8 cellular contexts compared by ENCODE assay signal in genomic region chr11:119474682-119475596, GRCh38. TPM values are rescaled to one million over a fixed set of nuclear protein-coding genes. Genes with fewer than 3 reads are reported as not detected.
DNase-seq lines count a peak whose midpoint lies in the region; ATAC-seq and TF ChIP-seq lines count a peak whose summit lies in the region.

No MANE protein-coding gene starts in this region.

- H3K4me3 ChIP-seq in Jurkat, Clone E6-1 (ENCODE audit: low read length) = no peak overlapping the region
- H3K4me3 ChIP-seq in upper lobe of right lung = no peak overlapping the region

- H3K36me3 ChIP-seq in upper lobe of right lung = no peaks in the 10 kb centered on the region

- no peaks in the 10 kb centered on the region for H3K4me1 ChIP-seq in foreskin keratinocyte
- H3K4me1 ChIP-seq in upper lobe of right lung = no peaks in the 10 kb centered on the region

- H3K27ac ChIP-seq in foreskin keratinocyte = no peak overlapping the region
- no peak overlapping the region for H3K27ac ChIP-seq in upper lobe of right lung

- no peaks in the 10 kb centered on the region for H3K9me3 ChIP-seq in upper lobe of right lung

- H3K27me3 ChIP-seq in foreskin keratinocyte = peaks cover 18% of the 10 kb centered on the region
- H3K27me3 ChIP-seq in upper lobe of right lung = peaks cover 6% of the 10 kb centered on the region

- peak; percentile 35 for DNase-seq in DMS153 (lab: John Stamatoyannopoulos, UW)
- peak; percentile 45 for DNase-seq in Jurkat, Clone E6-1 (ENCODE audit: low read depth, low spot score)
- DNase-seq in RKO (ENCODE audit: low spot score) = peak; percentile 40
- peak; percentile 16 for DNase-seq in activated gamma-delta T cell treated with anti-CD3 and anti-CD28 coated beads, Interleukin-2, amount 50 U/mL, for 16 hours (ENCODE audit: low read depth)
- peak in 1 of 2 donors; percentile 47 for DNase-seq in foreskin keratinocyte
- peak; percentile 60 for DNase-seq in omental fat pad (ENCODE audit: low spot score)
- no peak for DNase-seq in upper lobe of right lung

- intact Hi-C loops in upper lobe of right lung (cut with DNase I) = no loop called here

- peak; percentile 43 for ATAC-seq in foreskin keratinocyte
- ATAC-seq in omental fat pad (ENCODE audit: low FRiP score) = peak; percentile 81
- ATAC-seq in upper lobe of right lung = peak; percentile 77
- ATAC-seq in GM19455 (IDR thresholded peaks at IDR 0.05; ENCODE audit: unreplicated experiment) = no peak

- peak; percentile 91 for TF ChIP-seq CTCF in foreskin keratinocyte (conservative IDR thresholded peaks at IDR 0.05)
- peak in 1 of 3 donors; percentile 93 for TF ChIP-seq CTCF in omental fat pad (IDR thresholded peaks at IDR 0.05)
- peak; percentile 86 for TF ChIP-seq CTCF in upper lobe of right lung (IDR thresholded peaks at IDR 0.05)

RNA-seq across cellular contexts. Expression of gene THY1, which starts 52.0 kb away (rescaled TPM):
- 42.5 TPM for polyA plus RNA-seq in Jurkat, Clone E6-1 (2012; ENCODE audit: insufficient read depth, insufficient read length)
- total RNA-seq in foreskin keratinocyte = 15.2 and 51.6 TPM in 2 replicates
- 16.4 and 52.0 TPM in 2 replicates for polyA plus RNA-seq in foreskin keratinocyte
- 10 to 100 TPM; 12.0 to 71.5 (median 33.3) TPM for total RNA-seq in omental fat pad
- total RNA-seq in upper lobe of right lung = 7.8 TPM
